18 cellular contexts compared by ENCODE assay signal in the genomic region with DNA sequence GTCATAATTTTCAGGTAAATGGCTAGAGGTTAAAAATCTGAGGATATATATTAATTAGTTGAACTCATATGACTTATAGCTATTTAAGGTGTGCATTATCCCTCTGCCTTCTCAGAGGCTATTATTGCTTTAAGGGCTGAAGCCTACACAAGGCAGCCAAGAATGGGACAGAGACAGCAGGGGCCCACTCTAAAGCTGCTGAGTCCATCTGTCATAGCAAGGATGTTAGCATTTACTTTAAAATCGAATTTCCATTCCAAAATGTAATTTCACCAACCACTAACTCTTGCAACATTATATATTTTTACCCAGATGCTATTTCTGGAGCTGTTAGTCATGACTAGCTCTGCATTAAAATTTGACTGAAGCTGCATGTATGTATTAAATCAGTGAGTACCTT.
"Had no signal": no experiment of that assay in that cellular context is flagged by ENCODE, and none has a peak within 500 bp of the region (broad histone marks: within the 10 kb centered on the region; RNA-seq: fewer than 3 reads in every experiment).

No MANE protein-coding gene starts in this region.

- H3K27me3 ChIP-seq: ascending aorta, breast epithelium, dorsolateral prefrontal cortex, gastrocnemius medialis, heart right ventricle, right lobe of liver had no signal

- DNase-seq: activated CD4-positive, alpha-beta T cell treated with anti-CD3 and anti-CD28 coated beads, Interleukin-2, amount 50 U/mL, for 1 hour; activated CD4-positive, CD25-positive, alpha-beta regulatory T cell; activated naive CD4-positive, alpha-beta T cell treated with anti-CD3 and anti-CD28 coated beads for 36 hours; activated naive CD8-positive, alpha-beta T cell treated with anti-CD3 and anti-CD28 coated beads, Interleukin-2, amount 50 U/mL, for 24 hours; activated T-cell treated with anti-CD3 and anti-CD28 coated beads for 4 hours; endodermal cell; gastrocnemius medialis; heart right ventricle; left cardiac atrium; midbrain; psoas muscle; right lobe of liver; T-helper 2 cell had no signal

- H3K27ac ChIP-seq: ascending aorta, breast epithelium, gastrocnemius medialis, heart right ventricle, psoas muscle, right lobe of liver had no signal

- H3K36me3 ChIP-seq: ascending aorta, breast epithelium, gastrocnemius medialis, heart right ventricle, right lobe of liver had no signal

- H3K4me1 ChIP-seq: ascending aorta, breast epithelium, gastrocnemius medialis, heart right ventricle, psoas muscle, right lobe of liver had no signal

- ATAC-seq: activated naive CD8-positive, alpha-beta T cell treated with anti-CD3 and anti-CD28 coated beads, Interleukin-2, amount 50 U/mL, for 24 hours; activated T-helper 17 cell treated with anti-CD3 and anti-CD28 coated beads, Interleukin-2, amount 50 U/mL, for 72 hours; gastrocnemius medialis; heart right ventricle; left cardiac atrium; psoas muscle; right lobe of liver had no signal

- H3K4me3 ChIP-seq: ascending aorta, breast epithelium, dorsolateral prefrontal cortex, gastrocnemius medialis, heart right ventricle, psoas muscle, right lobe of liver, smooth muscle cell had no signal

- H3K4me2 ChIP-seq: smooth muscle cell had no signal

- H3K9me3 ChIP-seq: gastrocnemius medialis, right lobe of liver had no signal
